ENCODE assay signal across 8 cellular contexts in the genomic region with DNA sequence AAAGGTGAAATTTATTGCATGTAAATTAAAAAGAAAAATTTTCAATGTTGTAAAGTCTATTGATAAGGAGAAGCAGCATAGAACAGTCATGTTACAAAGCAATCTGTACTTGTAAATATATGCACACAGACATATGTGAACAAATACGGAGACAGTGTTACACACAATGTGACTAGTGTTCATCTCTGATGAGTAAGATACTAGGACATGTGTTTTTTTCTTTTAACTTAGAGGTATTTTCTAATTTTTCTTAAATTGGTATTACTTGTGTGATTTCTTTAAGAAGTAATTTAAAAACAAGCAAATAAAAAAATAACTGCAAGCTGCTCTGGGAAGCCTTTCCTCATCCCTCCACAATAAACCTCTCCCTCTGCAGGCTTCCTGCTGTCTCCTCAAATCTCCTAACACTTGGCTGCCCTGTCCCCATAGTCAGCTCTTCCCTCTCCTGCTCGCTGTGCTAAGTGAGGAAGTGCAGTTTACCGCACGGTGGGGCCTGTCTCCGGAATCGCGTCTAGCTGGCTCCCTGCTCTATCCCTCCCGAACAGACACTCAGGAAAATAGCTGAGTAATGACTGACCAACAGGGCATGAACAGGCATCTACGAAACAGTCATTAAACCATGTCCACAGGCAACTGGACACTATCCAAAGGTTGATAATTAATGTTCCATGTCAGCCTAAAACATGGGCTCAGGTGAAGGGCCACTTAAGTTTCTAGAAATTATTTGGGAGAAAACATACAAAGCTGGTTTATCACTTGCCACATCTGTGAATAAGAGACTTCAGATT. TPM values are rescaled to one million over a fixed set of nuclear protein-coding genes. Genes with fewer than 3 reads are reported as not detected.
DNase-seq lines count a peak whose midpoint lies in the region; ATAC-seq and TF ChIP-seq lines count a peak whose summit lies in the region.

No MANE protein-coding gene starts in this region.

- no peaks in the 10 kb centered on the region for H3K9me2 ChIP-seq in HCT116 (ENCODE audit: insufficient read depth)

- no peaks in the 10 kb centered on the region for H4K20me1 ChIP-seq in HCT116 (ENCODE audit: insufficient read depth)

- RAD21 ChIA-PET in HCT116 (lab: Charles Lee; ENCODE audit: low non-redundant PET in 1 of 2, low total read pairs in 2 of 2, uncharacterized antibody in 2 of 2, unreplicated experiment in 2 of 2) = no interaction called here

- H2AFZ ChIP-seq in HCT116 (ENCODE audit: low read depth, low read length, poor library complexity, severe bottlenecking) = no peak overlapping the region

- CTCF ChIA-PET in HCT116 (lab: Charles Lee) = interaction anchor here (1.5 to 1.7 kb wide), 2 partner anchors 9 to 52 kb away, joined by 5 to 21 read pairs; no protein-coding TSS in a partner anchor

- DNase-seq in HCT116 (ENCODE audit: low read depth, low spot score) (no peak), RWPE2 (ENCODE audit: low spot score) (peak; percentile 73), erythroblast (lab: John Stamatoyannopoulos, UW) (peak; percentile 48 to 55), mesothelial cell of epicardium (ENCODE audit: low spot score in 2 of 2, unreplicated experiment in 2 of 2) (peak in 1 of 2 experiments; percentile 48), vagina (ENCODE audit: extremely low spot score in 2 of 2) (no peak), NAMALWA (ENCODE audit: low spot score) (no peak)

- ATAC-seq in HCT116 (no peak), RWPE2 (ENCODE audit: low read depth) (peak; percentile 97), GM18870 (IDR thresholded peaks at IDR 0.05; ENCODE audit: unreplicated experiment) (no peak), HG03432 (IDR thresholded peaks at IDR 0.05; ENCODE audit: unreplicated experiment) (no peak)

- H3K4me3 ChIP-seq in HCT116 (replicated peaks in 1 of 2; ENCODE audit: low read depth in 1 of 2, low read length in 2 of 2) = no peak overlapping the region
- no peak overlapping the region for H3K4me3 ChIP-seq in RWPE2 (ENCODE audit: severe bottlenecking)
- no peak overlapping the region for H3K4me3 ChIP-seq in vagina

- H3K27me3 ChIP-seq in HCT116 (ENCODE audit: insufficient read depth, low read length) (no peaks in the 10 kb centered on the region), RWPE2 (ENCODE audit: insufficient read depth, poor library complexity, severe bottlenecking) (no peaks in the 10 kb centered on the region), vagina (no peaks in the 10 kb centered on the region)

- peaks cover 36% of the 10 kb centered on the region for H3K4me1 Mint-ChIP-seq in mesothelial cell of epicardium

- POLR2A ChIA-PET in HCT116 (lab: Charles Lee) = no interaction called here

- TF ChIP-seq POLR2A in HCT116 (IDR thresholded peaks at IDR 0.05; ENCODE audit: borderline replicate concordance, extremely low read depth, insufficient read depth, insufficient read length) (no peak), erythroblast (IDR thresholded peaks at IDR 0.05; ENCODE audit: low read length) (no peak), vagina (IDR thresholded peaks at IDR 0.05) (no peak)

- intact Hi-C loops in HCT116 (cut with micrococcal nuclease) = no loop called here
- intact Hi-C loops in vagina (cut with DNase I) = no loop called here

- no peak for TF ChIP-seq RAD21 in HCT116 (IDR thresholded peaks at IDR 0.05; ENCODE audit: low read depth)

- H3K36me3 Mint-ChIP-seq in mesothelial cell of epicardium = no peaks in the 10 kb centered on the region

- peak overlapping the region; percentile 97 for H3K27ac Mint-ChIP-seq in mesothelial cell of epicardium

- peak overlapping the region; percentile 22 for H3K4me3 Mint-ChIP-seq in mesothelial cell of epicardium

- BruUV-seq in HCT116 (replicated peaks; lab: Mats Ljungman, UMichigan) = no TSS peak

- H3K9ac ChIP-seq in HCT116 (ENCODE audit: low read length) = no peak overlapping the region

- 0 out of 2 replicates have a peak overlapping the region, but pooled peaks have one; percentile 11 for H3K4me2 ChIP-seq in HCT116 (ENCODE audit: low read length)

- H3K4me1 ChIP-seq in HCT116 (ENCODE audit: control insufficient read depth in 1 of 2, insufficient read depth in 2 of 2, low read length in 2 of 2) (peaks cover 3 to 10% of the 10 kb centered on the region in 2 experiments; a peak in 2 of 4 replicates), RWPE2 (ENCODE audit: insufficient read depth, poor library complexity, severe bottlenecking) (peaks cover 18% of the 10 kb centered on the region), vagina (peaks cover 31% of the 10 kb centered on the region)

- H3K9me3 ChIP-seq in HCT116 (ENCODE audit: control insufficient read depth in 1 of 2, insufficient read depth in 1 of 2, low read depth in 1 of 2, low read length in 2 of 2) (no peaks in the 10 kb centered on the region), RWPE2 (ENCODE audit: severe bottlenecking) (no peaks in the 10 kb centered on the region), vagina (no peaks in the 10 kb centered on the region)

- H3K36me3 ChIP-seq in HCT116 (ENCODE audit: control insufficient read depth in 1 of 2, insufficient read depth in 2 of 2, low read length in 2 of 2) (no peaks in the 10 kb centered on the region), RWPE2 (ENCODE audit: low read depth) (no peaks in the 10 kb centered on the region), vagina (no peaks in the 10 kb centered on the region)

- no peak for TF ChIP-seq CTCF in HCT116 (IDR thresholded peaks at IDR 0.05 in 2 of 3, conservative IDR thresholded peaks at IDR 0.05 in 1 of 3; ENCODE audit: borderline replicate concordance in 1 of 3, insufficient read depth in 1 of 3, low read depth in 2 of 3, low read length in 2 of 3)
- peak; percentile 45 for TF ChIP-seq CTCF in RWPE2 (IDR thresholded peaks at IDR 0.05; ENCODE audit: poor library complexity, severe bottlenecking)
- no peak for TF ChIP-seq CTCF in mesothelial cell of epicardium (IDR thresholded peaks at IDR 0.05; ENCODE audit: unreplicated experiment)
- TF ChIP-seq CTCF in vagina (IDR thresholded peaks at IDR 0.05) = no peak

- H3K9me3 Mint-ChIP-seq in mesothelial cell of epicardium = no peaks in the 10 kb centered on the region

- no peaks in the 10 kb centered on the region for H3K27me3 Mint-ChIP-seq in mesothelial cell of epicardium (ENCODE audit: low read depth)

- H3K79me2 ChIP-seq in HCT116 (ENCODE audit: insufficient read depth, low read length) = peaks cover 52% of the 10 kb centered on the region; the same call in 1 of the 2 replicates

- no peak overlapping the region for H3K27ac ChIP-seq in HCT116 (ENCODE audit: low read depth, low read length)
- peak overlapping the region; percentile 53 for H3K27ac ChIP-seq in RWPE2 (ENCODE audit: poor library complexity, severe bottlenecking)
- H3K27ac ChIP-seq in vagina = peak overlapping the region; percentile 56

TF ChIP-seq in HCT116, 20 proteins besides CTCF, POLR2A, EP300 and RAD21:
- no peak for TF ChIP-seq FOSL1 (IDR thresholded peaks at IDR 0.05; ENCODE audit: low read depth)
- no peak for TF ChIP-seq REST (IDR thresholded peaks at IDR 0.05; ENCODE audit: low read depth)
- no peak for TF ChIP-seq ELF1 (IDR thresholded peaks at IDR 0.05; ENCODE audit: borderline replicate concordance, low read depth)
- no peak for TF ChIP-seq EZH2 (IDR thresholded peaks at IDR 0.05)
- no peak for TF ChIP-seq YY1 (IDR thresholded peaks at IDR 0.05; ENCODE audit: extremely low read depth, insufficient replicate concordance, low read depth, low read length)
- no peak for TF ChIP-seq SRF (IDR thresholded peaks at IDR 0.05; ENCODE audit: low read depth)

RNA-seq across cellular contexts. Expression of gene CMTM4, which starts 35.9 kb away (rescaled TPM):
- 77.8 TPM for total RNA-seq in HCT116 (2021; ENCODE audit: unreplicated experiment)
- 35.7 and 42.5 TPM in 2 replicates for polyA plus RNA-seq in HCT116 (2012)
- total RNA-seq in mesothelial cell of epicardium = 60.1 to 63.4 TPM (median 60.8 TPM) in 3 replicates
- 15.7 TPM for total RNA-seq in vagina

RNA-seq across cellular contexts. Expression of gene CMTM3, which starts 56.1 kb away (rescaled TPM):
- total RNA-seq in HCT116 (2021; ENCODE audit: unreplicated experiment) = 12.8 TPM
- polyA plus RNA-seq in HCT116 (2012) = 9.8 and 11.8 TPM in 2 replicates
- 56.9 to 60.7 TPM (median 59.3 TPM) in 3 replicates for total RNA-seq in mesothelial cell of epicardium
- total RNA-seq in vagina = 47.9 TPM

Comparison
In these comparisons a context has a peak if more than half of its experiments do, and no peak if none do; other contexts are left out.
1. DNase-seq: peak in RWPE2 (single experiment) and erythroblast (2 of 2); none in HCT116 (single experiment), vagina (0 of 2) and NAMALWA (single experiment).